Comparison of ENCODE assay signal across 35 cellular contexts in the genomic region with DNA sequence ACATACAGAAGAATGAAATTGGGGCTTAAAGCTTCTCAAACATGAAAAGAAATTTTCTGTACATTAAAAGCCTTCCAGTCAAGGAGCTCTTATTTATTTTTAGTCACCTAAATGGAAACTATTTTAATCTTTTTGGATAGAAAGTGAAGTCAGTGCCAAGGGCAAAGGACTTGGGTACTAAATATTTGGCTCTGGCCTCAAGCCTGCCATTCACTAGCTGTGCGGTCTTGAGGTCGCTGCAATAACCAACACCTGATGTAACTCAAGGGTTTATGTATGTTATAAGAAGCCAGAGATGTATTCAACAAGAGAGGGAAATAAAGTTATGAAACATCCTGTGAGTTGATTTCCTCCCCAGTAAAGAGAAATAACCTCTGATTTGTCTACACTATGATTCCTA. TPM values are rescaled to one million over a fixed set of nuclear protein-coding genes. Genes with fewer than 3 reads are reported as not detected.
"Had no signal": no experiment of that assay in that cellular context is flagged by ENCODE, and none has a peak within 500 bp of the region (broad histone marks: within the 10 kb centered on the region; RNA-seq: fewer than 3 reads in every experiment).

No MANE protein-coding gene starts in this region.

- H3K4me3 ChIP-seq: adrenal gland, ascending aorta, body of pancreas, breast epithelium, cardiac muscle cell had no signal

- ATAC-seq: activated naive CD4-positive, alpha-beta T cell treated with anti-CD3 and anti-CD28 coated beads, Interleukin-2, amount 50 U/mL, for 72 hours; activated naive CD8-positive, alpha-beta T cell treated with anti-CD3 and anti-CD28 coated beads, Interleukin-2, amount 50 U/mL, for 24 hours; activated T-cell treated with anti-CD3 and anti-CD28 coated beads, Interleukin-2, amount 50 U/mL, for 4 hours; activated T-cell treated with anti-CD3 and anti-CD28 coated beads, Interleukin-2, amount 50 U/mL, for 72 hours; activated T-helper 17 cell treated with anti-CD3 and anti-CD28 coated beads, Interleukin-2, amount 50 U/mL, for 72 hours; body of pancreas had no signal

- H3K9me3 ChIP-seq: adrenal gland, ascending aorta, body of pancreas, breast epithelium had no signal

- H3K27ac ChIP-seq: adrenal gland, ascending aorta, body of pancreas, brain microvascular endothelial cell, breast epithelium, cardiac muscle cell had no signal

- H3K4me1 ChIP-seq: adrenal gland, ascending aorta, breast epithelium had no signal

- DNase-seq: activated effector memory CD4-positive, alpha-beta T cell treated with anti-CD3 and anti-CD28 coated beads, Interleukin-2, amount 50 U/mL, for 16 hours; activated effector memory CD4-positive, alpha-beta T cell treated with Interleukin-2 at 50 U/mL for 16 hours; activated gamma-delta T cell; activated gamma-delta T cell treated with Interleukin-2 at 50 U/mL for 16 hours; activated naive CD4-positive, alpha-beta T cell; activated naive CD4-positive, alpha-beta T cell treated with anti-CD3 and anti-CD28 coated beads for 36 hours; activated naive CD4-positive, alpha-beta T cell treated with anti-CD3 and anti-CD28 coated beads, Interleukin-2, amount 10 ng/mL, durations not matched to agents 7 days and 5 days; activated naive CD4-positive, alpha-beta T cell treated with anti-CD3 and anti-CD28 coated beads, Interleukin-2, amount 50 U/mL, for 16 hours; activated naive CD4-positive, alpha-beta T cell treated with Interleukin-2 at 50 U/mL for 16 hours; activated naive CD8-positive, alpha-beta T cell treated with anti-CD3 and anti-CD28 coated beads for 36 hours; activated naive CD8-positive, alpha-beta T cell treated with anti-CD3 and anti-CD28 coated beads, Interleukin-2, amount 10 ng/mL, durations not matched to agents 7 days and 5 days; activated naive CD8-positive, alpha-beta T cell treated with anti-CD3 and anti-CD28 coated beads, Interleukin-2, amount 50 U/mL, for 24 hours; activated T-cell treated with anti-CD3 and anti-CD28 coated beads for 4 hours; activated T-cell treated with anti-CD3 and anti-CD28 coated beads, Interleukin-2, amount 50 U/mL, for 1 hour; activated T-cell treated with anti-CD3 and anti-CD28 coated beads, Interleukin-2, amount 50 U/mL, for 24 hours; activated T-cell treated with anti-CD3 and anti-CD28 coated beads, Interleukin-2, amount 50 U/mL, for 4 hours; activated T-cell treated with anti-CD3 and anti-CD28 coated beads, Interleukin-2, amount 50 U/mL, for 48 hours; activated T-cell treated with anti-CD3 and anti-CD28 coated beads, Interleukin-2, amount 50 U/mL, for 72 hours; adrenal gland; amniotic stem cell; amygdala; anterior cingulate cortex; aorta; brain microvascular endothelial cell; caudate nucleus; central memory CD4-positive, alpha-beta T cell; cerebellar nuclear complex had no signal

- H3K36me3 ChIP-seq: adrenal gland, ascending aorta, brain microvascular endothelial cell, breast epithelium, cardiac muscle cell had no signal

- H3K27me3 ChIP-seq: adrenal gland, ascending aorta, body of pancreas, brain microvascular endothelial cell, breast epithelium, cardiac muscle cell had no signal

RNA-seq across cellular contexts. Expression of a gene that starts 49.5 kb away (rescaled TPM):
- total RNA-seq: activated naive CD4-positive, alpha-beta T cell treated with anti-CD3 and anti-CD28 coated beads for 36 hours; activated naive CD4-positive, alpha-beta T cell treated with anti-CD3 and anti-CD28 coated beads, Interleukin-2, amount 50 U/mL, for 72 hours; activated naive CD8-positive, alpha-beta T cell treated with anti-CD3 and anti-CD28 coated beads for 36 hours; activated naive CD8-positive, alpha-beta T cell treated with anti-CD3 and anti-CD28 coated beads, Interleukin-2, amount 10 ng/mL, durations not matched to agents 7 days and 5 days; activated T-cell treated with anti-CD3 and anti-CD28 coated beads, Interleukin-2, amount 50 U/mL, for 72 hours; activated T-helper 1 cell treated with anti-CD3 and anti-CD28 coated beads, Interleukin-12 subunit alpha, Interleukin-12 subunit beta, Interleukin-2, Interleukin-4 antibody, amounts not matched to agents 30 ng/mL and 10 ng/mL and 1 ng/mL, durations not matched to agents 14 hours and 24 hours and 36 hours; activated T-helper 17 cell treated with anti-CD3 and anti-CD28 coated beads, Interleukin-2, amount 50 U/mL, for 72 hours; activated T-helper 2 cell treated with anti-CD3 and anti-CD28 coated beads, Interferon-gamma antibody, Interleukin-2, Interleukin-4, amounts not matched to agents 10 μg/mL and 5 μg/mL and 100 μg/mL, durations not matched to agents 14 hours and 24 hours and 36 hours had no signal
